8 cellular contexts compared by ENCODE assay signal in the genomic region with DNA sequence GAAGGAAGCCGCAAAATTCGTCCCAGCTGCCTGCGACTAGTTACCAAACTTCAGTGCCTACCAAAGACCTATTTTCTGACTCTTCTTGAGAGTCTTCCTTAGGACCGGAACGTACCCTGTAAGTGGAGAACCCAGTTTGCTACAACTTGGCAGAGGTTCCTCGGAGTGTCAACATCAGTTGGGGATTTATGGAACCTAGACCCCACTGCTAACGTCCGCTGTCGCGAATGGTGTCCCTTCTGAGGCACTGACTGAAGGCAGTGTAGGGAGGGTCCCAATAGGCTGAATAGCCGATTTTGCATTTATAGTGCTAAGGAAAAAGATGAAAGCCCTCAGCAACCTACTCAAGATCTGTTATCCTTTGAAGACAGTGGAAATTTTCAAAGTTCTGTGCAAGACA. TPM values are rescaled to one million over a fixed set of nuclear protein-coding genes. Genes with fewer than 3 reads are reported as not detected.
DNase-seq lines count a peak whose midpoint lies in the region; ATAC-seq and TF ChIP-seq lines count a peak whose summit lies in the region.

No MANE protein-coding gene starts in this region.

- H3K36me3 ChIP-seq in effector memory CD4-positive, alpha-beta T cell (ENCODE audit: control insufficient read depth, insufficient read depth, low read length) = peaks cover 27% of the 10 kb centered on the region

- peak; percentile 4 for ATAC-seq in CD4-positive, alpha-beta T cell (ENCODE audit: poor library complexity)
- ATAC-seq in HG03565 (IDR thresholded peaks at IDR 0.05; ENCODE audit: unreplicated experiment) (no peak), HG02759 (IDR thresholded peaks at IDR 0.05; ENCODE audit: unreplicated experiment) (no peak)

- peaks cover 47% of the 10 kb centered on the region for H3K4me1 Mint-ChIP-seq in CD4-positive, alpha-beta T cell (ENCODE audit: low read depth)
- H3K4me1 Mint-ChIP-seq in osteocyte (ENCODE audit: unreplicated experiment) = peaks cover 14% of the 10 kb centered on the region

- H3K27me3 Mint-ChIP-seq in CD4-positive, alpha-beta T cell = peaks cover 8% of the 10 kb centered on the region
- no peaks in the 10 kb centered on the region for H3K27me3 Mint-ChIP-seq in osteocyte (ENCODE audit: unreplicated experiment)

- H3K9me3 ChIP-seq in CD4-positive, alpha-beta T cell (ENCODE audit: control insufficient read depth, low read length) = no peaks in the 10 kb centered on the region
- no peaks in the 10 kb centered on the region for H3K9me3 ChIP-seq in effector memory CD4-positive, alpha-beta T cell (ENCODE audit: control insufficient read depth, low read length)

- POLR2A ChIA-PET in CD4-positive, alpha-beta T cell (lab: Charles Lee) = interaction anchor here (0.7 to 5.0 kb wide), 27 partner anchors 11 to 515 kb away, joined by 3 to 126 read pairs (median 24); partner anchors contain the start of genes DNAH7 and SLC39A10

- no peak for TF ChIP-seq CTCF in CD4-positive, alpha-beta T cell (IDR thresholded peaks at IDR 0.05)
- TF ChIP-seq CTCF in osteocyte (IDR thresholded peaks at IDR 0.05) = no peak

- H3K27ac ChIP-seq in CD4-positive, alpha-beta T cell (ENCODE audit: low read depth, low read length) = peak overlapping the region; percentile 89
- peak overlapping the region; percentile 89 for H3K27ac ChIP-seq in effector memory CD4-positive, alpha-beta T cell (ENCODE audit: insufficient read depth, low read length, poor library complexity, severe bottlenecking)

- no peaks in the 10 kb centered on the region for H3K9me3 Mint-ChIP-seq in CD4-positive, alpha-beta T cell
- H3K9me3 Mint-ChIP-seq in osteocyte (ENCODE audit: unreplicated experiment) = no peaks in the 10 kb centered on the region

- peaks cover 45% of the 10 kb centered on the region for H3K4me1 ChIP-seq in effector memory CD4-positive, alpha-beta T cell (ENCODE audit: control insufficient read depth, insufficient read depth, low read length, poor library complexity, severe bottlenecking)

- CTCF ChIA-PET in CD4-positive, alpha-beta T cell (lab: Charles Lee) = no interaction called here

- H3K4me3 Mint-ChIP-seq in CD4-positive, alpha-beta T cell = peak overlapping the region; percentile 86
- H3K4me3 Mint-ChIP-seq in osteocyte (ENCODE audit: unreplicated experiment) = peak overlapping the region; percentile 68

- H3K27me3 ChIP-seq in CD4-positive, alpha-beta T cell (ENCODE audit: control insufficient read depth, insufficient read depth, low read length) = no peaks in the 10 kb centered on the region
- H3K27me3 ChIP-seq in effector memory CD4-positive, alpha-beta T cell (replicated peaks; ENCODE audit: control insufficient read depth, insufficient read depth, low read length, poor library complexity, severe bottlenecking) = no peaks in the 10 kb centered on the region

- peak overlapping the region; percentile 66 for H3K4me3 ChIP-seq in effector memory CD4-positive, alpha-beta T cell (ENCODE audit: insufficient read depth, low read depth, low read length, poor library complexity, severe bottlenecking)

- intact Hi-C loops in CD4-positive, alpha-beta T cell (cut with DNase I, micrococcal nuclease) = loop anchor here (1.0 to 10.0 kb wide), 5 partner anchors 9 to 1133 kb away; no protein-coding TSS in a partner anchor

- DNase-seq in CD4-positive, alpha-beta T cell = no peak
- DNase-seq in NCI-H345 treated with DMSO at 0.1 percent for 48 hours (lab: John Stamatoyannopoulos, UW; ENCODE audit: unreplicated experiment) (peak; percentile 20), osteocyte (ENCODE audit: extremely low spot score, unreplicated experiment) (no peak), HPDE6-E6E7 (ENCODE audit: extremely low spot score) (no peak), NCI-H69 (lab: John Stamatoyannopoulos, UW) (no peak)
- no peak for DNase-seq in effector memory CD4-positive, alpha-beta T cell

- peak overlapping the region; percentile 85 for H3K27ac Mint-ChIP-seq in CD4-positive, alpha-beta T cell
- no peak overlapping the region for H3K27ac Mint-ChIP-seq in osteocyte (ENCODE audit: unreplicated experiment)

- peaks cover 49% of the 10 kb centered on the region for H3K36me3 Mint-ChIP-seq in CD4-positive, alpha-beta T cell (ENCODE audit: low read depth)
- no peaks in the 10 kb centered on the region for H3K36me3 Mint-ChIP-seq in osteocyte (ENCODE audit: unreplicated experiment)

RNA-seq across cellular contexts. Expression of gene STK17B, which starts 0.6 kb away (rescaled TPM):
- total RNA-seq in CD4-positive, alpha-beta T cell = 100 to 1,000 TPM; 645 to 648 TPM
- 77.5 and 89.3 TPM in 2 replicates for total RNA-seq in osteocyte
